Comparison of ENCODE assay signal across 20 cellular contexts in genomic region chr2:238698451-238699306, GRCh38.
"Had no signal": no experiment of that assay in that cellular context is flagged by ENCODE, and none has a peak within 500 bp of the region (broad histone marks: within the 10 kb centered on the region; RNA-seq: fewer than 3 reads in every experiment).

No MANE protein-coding gene starts in this region.

- H3K4me1 ChIP-seq: body of pancreas, neural progenitor cell had no signal

- H3K4me3 ChIP-seq: body of pancreas, neural progenitor cell, tibial nerve had no signal

- H3K27me3 ChIP-seq: body of pancreas, neural progenitor cell, tibial nerve had no signal

- H3K9me3 ChIP-seq: body of pancreas, SK-N-SH, tibial nerve had no signal

- H3K4me1 Mint-ChIP-seq: activated CD4-positive, alpha-beta memory T cell treated with anti-CD3 and anti-CD28 coated beads, Interleukin-2, amount 10 ng/mL, durations not matched to agents 7 days and 5 days; activated naive CD8-positive, alpha-beta T cell treated with anti-CD3 and anti-CD28 coated beads for 36 hours; central memory CD8-positive, alpha-beta T cell; T-cell had no signal

- DNase-seq: activated CD4-positive, alpha-beta memory T cell treated with anti-CD3 and anti-CD28 coated beads, Interleukin-2, amount 10 ng/mL, durations not matched to agents 7 days and 5 days; activated CD4-positive, alpha-beta T cell treated with anti-CD3 and anti-CD28 coated beads for 1 hour; activated naive CD8-positive, alpha-beta T cell treated with anti-CD3 and anti-CD28 coated beads for 36 hours; amygdala; body of pancreas; effector memory CD4-positive, alpha-beta T cell; midbrain; right cardiac atrium; SK-N-SH; small intestine; stimulated activated CD4-positive, alpha-beta T cell treated with anti-CD3 and anti-CD28 coated beads, Interleukin-4, amount 100 ng/mL, for 4 hours; stimulated activated CD8-positive, alpha-beta memory T cell treated with anti-CD3 and anti-CD28 coated beads, Interleukin-4, amount 100 ng/mL, for 48 hours; stimulated activated naive CD4-positive, alpha-beta T cell treated with Interleukin-2 at 50 U/mL for 16 hours; substantia nigra; T-cell; T-helper 9 cell had no signal

- H3K27ac Mint-ChIP-seq: activated CD4-positive, alpha-beta memory T cell treated with anti-CD3 and anti-CD28 coated beads, Interleukin-2, amount 10 ng/mL, durations not matched to agents 7 days and 5 days; activated naive CD8-positive, alpha-beta T cell treated with anti-CD3 and anti-CD28 coated beads for 36 hours; activated T-helper 1 cell treated with anti-CD3 and anti-CD28 coated beads, Interleukin-12 subunit alpha, Interleukin-12 subunit beta, Interleukin-2, Interleukin-4 antibody, amounts not matched to agents 30 ng/mL and 10 ng/mL and 1 ng/mL, durations not matched to agents 14 hours and 24 hours and 36 hours; neural progenitor cell; T-cell had no signal

- H3K36me3 Mint-ChIP-seq: activated naive CD8-positive, alpha-beta T cell treated with anti-CD3 and anti-CD28 coated beads for 36 hours; neural progenitor cell; T-cell had no signal

- H3K9me3 Mint-ChIP-seq: activated CD4-positive, alpha-beta memory T cell treated with anti-CD3 and anti-CD28 coated beads, Interleukin-2, amount 10 ng/mL, durations not matched to agents 7 days and 5 days; activated naive CD8-positive, alpha-beta T cell treated with anti-CD3 and anti-CD28 coated beads for 36 hours; activated T-helper 1 cell treated with anti-CD3 and anti-CD28 coated beads, Interleukin-12 subunit alpha, Interleukin-12 subunit beta, Interleukin-2, Interleukin-4 antibody, amounts not matched to agents 30 ng/mL and 10 ng/mL and 1 ng/mL, durations not matched to agents 14 hours and 24 hours and 36 hours; central memory CD8-positive, alpha-beta T cell; neural progenitor cell; T-cell had no signal

- H3K9ac ChIP-seq: neural progenitor cell, SK-N-SH had no signal

- H3K4me2 ChIP-seq: neural progenitor cell, SK-N-SH had no signal

- H2AFZ ChIP-seq: neural progenitor cell had no signal

- H3K27me3 Mint-ChIP-seq: activated CD4-positive, alpha-beta memory T cell treated with anti-CD3 and anti-CD28 coated beads, Interleukin-2, amount 10 ng/mL, durations not matched to agents 7 days and 5 days; activated naive CD8-positive, alpha-beta T cell treated with anti-CD3 and anti-CD28 coated beads for 36 hours had no signal

- ATAC-seq: body of pancreas, right cardiac atrium, T-cell had no signal

- H3K27ac ChIP-seq: body of pancreas, neural progenitor cell, tibial nerve had no signal

- H3K36me3 ChIP-seq: neural progenitor cell, tibial nerve had no signal

- H3K4me3 Mint-ChIP-seq: activated CD4-positive, alpha-beta memory T cell treated with anti-CD3 and anti-CD28 coated beads, Interleukin-2, amount 10 ng/mL, durations not matched to agents 7 days and 5 days; activated naive CD8-positive, alpha-beta T cell treated with anti-CD3 and anti-CD28 coated beads for 36 hours; activated T-helper 1 cell treated with anti-CD3 and anti-CD28 coated beads, Interleukin-12 subunit alpha, Interleukin-12 subunit beta, Interleukin-2, Interleukin-4 antibody, amounts not matched to agents 30 ng/mL and 10 ng/mL and 1 ng/mL, durations not matched to agents 14 hours and 24 hours and 36 hours; central memory CD8-positive, alpha-beta T cell; neural progenitor cell; T-cell had no signal
